In the genomic region with DNA sequence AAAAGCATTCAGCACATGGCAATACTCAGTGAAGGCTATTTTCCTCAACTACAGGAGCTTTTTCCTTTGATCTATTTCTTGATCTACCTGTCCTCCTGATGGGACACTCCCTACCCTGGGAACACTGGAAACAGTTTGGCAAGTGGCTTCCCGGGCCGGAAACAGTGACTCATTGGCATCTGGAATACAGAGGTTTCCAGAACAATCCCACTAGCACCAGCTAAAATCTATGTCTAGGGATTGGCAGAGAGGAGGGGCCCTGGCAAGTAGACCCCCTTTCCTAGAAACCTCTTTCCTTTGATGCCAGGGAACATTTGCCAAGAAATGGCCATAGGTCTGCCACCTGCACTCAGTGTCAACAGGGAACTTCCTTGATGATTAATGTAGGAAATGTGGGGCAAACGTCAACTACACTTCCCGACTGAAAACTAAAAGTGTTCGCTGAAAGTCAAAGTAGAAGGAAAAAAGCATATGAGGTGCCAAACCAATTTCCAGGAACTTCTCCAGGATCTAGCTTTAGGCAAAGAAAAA, we compare ENCODE assay signal across 10 cellular contexts. TPM values are rescaled to one million over a fixed set of nuclear protein-coding genes. Genes with fewer than 3 reads are reported as not detected.
A peak's percentile ranks its signal among the peaks of the same experiment; 100 is the strongest.
DNase-seq lines count a peak whose midpoint lies in the region; ATAC-seq, FAIRE-seq and TF ChIP-seq lines count a peak whose summit lies in the region.
"Had no signal": no experiment of that assay in that cellular context is flagged by ENCODE, and none has a peak within 500 bp of the region (broad histone marks: within the 10 kb centered on the region; RNA-seq: fewer than 3 reads in every experiment).

No MANE protein-coding gene starts in this region.

- no peak for TF ChIP-seq POLR2A in A549 (IDR thresholded peaks at IDR 0.05; ENCODE audit: low read length)

- H3K36me3 ChIP-seq in HUES48 (ENCODE audit: control insufficient read depth, insufficient read depth, low read length) (no peaks in the 10 kb centered on the region), muscle layer of colon (ENCODE audit: insufficient read depth, low read length) (no peaks in the 10 kb centered on the region)

- no peak for FAIRE-seq in A549 (lab: Jason Lieb, UNC)

- 3% methylated on average over 5 of the region's 5 CpGs for WGBS in A549 (ENCODE audit: missing lambda C conversion rate)

- no peak for ATAC-seq in A549
- ATAC-seq in HG02870 (IDR thresholded peaks at IDR 0.05; ENCODE audit: unreplicated experiment) = no peak
- ATAC-seq: activated CD8-positive, alpha-beta T cell treated with anti-CD3 and anti-CD28 coated beads for 36 hours had no signal

- POLR2A ChIA-PET in A549 (lab: Yijun Ruan, JAX) = no interaction called here

- H3K4me1 ChIP-seq in A549 = peaks cover 38% of the 10 kb centered on the region
- H3K4me1 ChIP-seq in HUES48 (ENCODE audit: control insufficient read depth, insufficient read depth, low read length) = peaks cover 33% of the 10 kb centered on the region
- peaks cover 20% of the 10 kb centered on the region for H3K4me1 ChIP-seq in muscle layer of colon (ENCODE audit: insufficient read depth, low read length)

- no peaks in the 10 kb centered on the region for H3K9me3 ChIP-seq in A549
- H3K9me3 ChIP-seq in HUES48 (ENCODE audit: control insufficient read depth, insufficient read depth, low read length) = no peaks in the 10 kb centered on the region
- H3K9me3 ChIP-seq in muscle layer of colon (ENCODE audit: low read length) = no peaks in the 10 kb centered on the region

- peak in 1 of 2 experiments; percentile 10; a peak in 1 of 5 replicates for TF ChIP-seq RAD21 in A549 (conservative IDR thresholded peaks at IDR 0.05 in 1 of 2, IDR thresholded peaks at IDR 0.05 in 1 of 2)

- no peak for TF ChIP-seq CTCF in A549 (IDR thresholded peaks at IDR 0.05)

- H3K9ac ChIP-seq in HUES48 (ENCODE audit: low read depth, low read length) (no peak overlapping the region), muscle layer of colon (ENCODE audit: low read length) (no peak overlapping the region)

- CTCF ChIA-PET in A549 (lab: Yijun Ruan, JAX) = interaction anchor here (0.9 to 2.2 kb wide), 4 partner anchors 9 to 295 kb away, joined by 3 to 6 read pairs (median 4); a partner anchor contains a TSS

- H3K4me2 ChIP-seq in A549 = peak overlapping the region; percentile 91

- TF ChIP-seq EP300 in A549 (IDR thresholded peaks at IDR 0.05) = no peak

- peak overlapping the region; percentile 66 for H3K4me3 ChIP-seq in A549
- H3K4me3 ChIP-seq in HUES48 (ENCODE audit: low read depth, low read length) = peak overlapping the region; percentile 7; the same call in 1 of the 2 replicates
- peak overlapping the region in 1 of 2 donors; percentile 89 for H3K4me3 ChIP-seq in muscle layer of colon (ENCODE audit: low read depth in 1 of 2, low read length in 2 of 2)

- DNase-seq in A549 (ENCODE audit: low read depth in 1 of 2, low spot score in 1 of 2) (peak; percentile 52 to 55), dedifferentiated amniotic fluid mesenchymal stem cell (ENCODE audit: extremely low spot score) (peak; percentile 48), NCI-H2107 (lab: John Stamatoyannopoulos, UW) (no peak), NCI-H526 treated with DMSO at 0.1 percent for 48 hours (lab: John Stamatoyannopoulos, UW) (no peak), NCI-H82 (lab: John Stamatoyannopoulos, UW) (no peak)
- DNase-seq: activated CD8-positive, alpha-beta T cell treated with anti-CD3 and anti-CD28 coated beads for 36 hours; glutamatergic neuron had no signal

- H3K27me3 ChIP-seq in HUES48 (ENCODE audit: control insufficient read depth, insufficient read depth, low read length) = no peaks in the 10 kb centered on the region
- H3K27me3 ChIP-seq in muscle layer of colon (ENCODE audit: control insufficient read depth in 1 of 2, insufficient read depth in 2 of 2, low read length in 2 of 2) = no peaks in the 10 kb centered on the region

- H3K27ac ChIP-seq in A549 = peak overlapping the region; percentile 90 to 95
- H3K27ac ChIP-seq in HUES48 (ENCODE audit: low read depth, low read length) = no peak overlapping the region
- peak overlapping the region; percentile 36 for H3K27ac ChIP-seq in muscle layer of colon (ENCODE audit: low read depth, low read length)

TF ChIP-seq in A549, 52 proteins besides CTCF, POLR2A, EP300 and RAD21:
- TF ChIP-seq ZFP36 (IDR thresholded peaks at IDR 0.05; ENCODE audit: borderline replicate concordance, partially characterized antibody) (no peak), JUNB (IDR thresholded peaks at IDR 0.05) (peak; percentile 43; the same call in 1 of the 2 replicates), GATA3 (IDR thresholded peaks at IDR 0.05; ENCODE audit: borderline replicate concordance) (peak; percentile 52; the same call in 1 of the 2 replicates), JUN (IDR thresholded peaks at IDR 0.05) (peak; percentile 31 to 40; a peak in 1 of 5 replicates), POLR2AphosphoS2 (conservative IDR thresholded peaks at IDR 0.05; ENCODE audit: low read length) (no peak), SREBF2 (IDR thresholded peaks at IDR 0.05) (no peak), CEBPB (IDR thresholded peaks at IDR 0.05) (0 out of 4 replicates have a peak, but pooled peaks of 1 of the 2 experiments have one; percentile 17), FOSL2 (IDR thresholded peaks at IDR 0.05) (peak; percentile 64), FOSL2 (CRISPR knock-in tag; IDR thresholded peaks at IDR 0.05) (peak; percentile 77), HEYL (CRISPR knock-in tag; IDR thresholded peaks at IDR 0.05) (no peak)
- TF ChIP-seq, protein P1, sequence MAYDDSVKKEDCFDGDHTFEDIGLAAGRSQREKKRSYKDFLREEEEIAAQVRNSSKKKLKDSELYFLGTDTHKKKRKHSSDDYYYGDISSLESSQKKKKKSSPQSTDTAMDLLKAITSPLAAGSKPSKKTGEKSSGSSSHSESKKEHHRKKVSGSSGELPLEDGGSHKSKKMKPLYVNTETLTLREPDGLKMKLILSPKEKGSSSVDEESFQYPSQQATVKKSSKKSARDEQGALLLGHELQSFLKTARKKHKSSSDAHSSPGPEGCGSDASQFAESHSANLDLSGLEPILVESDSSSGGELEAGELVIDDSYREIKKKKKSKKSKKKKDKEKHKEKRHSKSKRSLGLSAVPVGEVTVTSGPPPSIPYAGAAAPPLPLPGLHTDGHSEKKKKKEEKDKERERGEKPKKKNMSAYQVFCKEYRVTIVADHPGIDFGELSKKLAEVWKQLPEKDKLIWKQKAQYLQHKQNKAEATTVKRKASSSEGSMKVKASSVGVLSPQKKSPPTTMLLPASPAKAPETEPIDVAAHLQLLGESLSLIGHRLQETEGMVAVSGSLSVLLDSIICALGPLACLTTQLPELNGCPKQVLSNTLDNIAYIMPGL (CRISPR knock-in tag; IDR thresholded peaks at IDR 0.05; ENCODE audit: borderline replicate concordance) = no peak
- TF ChIP-seq, protein P2, sequence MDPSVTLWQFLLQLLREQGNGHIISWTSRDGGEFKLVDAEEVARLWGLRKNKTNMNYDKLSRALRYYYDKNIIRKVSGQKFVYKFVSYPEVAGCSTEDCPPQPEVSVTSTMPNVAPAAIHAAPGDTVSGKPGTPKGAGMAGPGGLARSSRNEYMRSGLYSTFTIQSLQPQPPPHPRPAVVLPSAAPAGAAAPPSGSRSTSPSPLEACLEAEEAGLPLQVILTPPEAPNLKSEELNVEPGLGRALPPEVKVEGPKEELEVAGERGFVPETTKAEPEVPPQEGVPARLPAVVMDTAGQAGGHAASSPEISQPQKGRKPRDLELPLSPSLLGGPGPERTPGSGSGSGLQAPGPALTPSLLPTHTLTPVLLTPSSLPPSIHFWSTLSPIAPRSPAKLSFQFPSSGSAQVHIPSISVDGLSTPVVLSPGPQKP (IDR thresholded peaks at IDR 0.05; ENCODE audit: low read depth, low read length) = no peak
- TF ChIP-seq, protein P3, sequence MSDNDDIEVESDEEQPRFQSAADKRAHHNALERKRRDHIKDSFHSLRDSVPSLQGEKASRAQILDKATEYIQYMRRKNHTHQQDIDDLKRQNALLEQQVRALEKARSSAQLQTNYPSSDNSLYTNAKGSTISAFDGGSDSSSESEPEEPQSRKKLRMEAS (IDR thresholded peaks at IDR 0.05) = peak; percentile 73; the same call in 1 of the 2 replicates
- TF ChIP-seq, protein P4, sequence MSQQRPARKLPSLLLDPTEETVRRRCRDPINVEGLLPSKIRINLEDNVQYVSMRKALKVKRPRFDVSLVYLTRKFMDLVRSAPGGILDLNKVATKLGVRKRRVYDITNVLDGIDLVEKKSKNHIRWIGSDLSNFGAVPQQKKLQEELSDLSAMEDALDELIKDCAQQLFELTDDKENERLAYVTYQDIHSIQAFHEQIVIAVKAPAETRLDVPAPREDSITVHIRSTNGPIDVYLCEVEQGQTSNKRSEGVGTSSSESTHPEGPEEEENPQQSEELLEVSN (IDR thresholded peaks at IDR 0.05; ENCODE audit: borderline replicate concordance, low read depth) = peak; percentile 42; the same call in 1 of the 2 replicates

RNA-seq across cellular contexts. Expression of a gene that starts 30.4 kb away (rescaled TPM):
- polyA plus RNA-seq in A549 (2011; rRNA removed) (9.6 and 10.4 TPM in 2 replicates), A549 (2017; fragmentation: RNase III; extraction: RNeasy Plus Mini Kit Qiagen cat#74134 plus additional on column Dnase treatment) (14.3 to 19.5 TPM (median 15.3 TPM) in 3 replicates)
- polyA plus RNA-seq in A549 (2012; cell fraction: cytosol; rRNA removed) = 4.7 and 5.8 TPM in 2 replicates
- polyA plus RNA-seq in A549 (2012; cell fraction: nucleus; rRNA removed) = 36.0 and 53.9 TPM in 2 replicates
- polyA minus RNA-seq in A549 (2011; rRNA and poly(A)+ RNA removed) = 37.1 and 37.8 TPM in 2 replicates

RNA-seq across cellular contexts. Expression of a gene that starts 34.2 kb away (rescaled TPM):
- 275 and 301 TPM in 2 replicates for polyA plus RNA-seq in A549 (2011; rRNA removed)
- polyA plus RNA-seq in A549 (2012; cell fraction: cytosol; rRNA removed) = 218 and 250 TPM in 2 replicates
- polyA plus RNA-seq in A549 (2012; cell fraction: nucleus; rRNA removed) = 179 and 219 TPM in 2 replicates
- polyA plus RNA-seq in A549 (2017; fragmentation: RNase III; extraction: RNeasy Plus Mini Kit Qiagen cat#74134 plus additional on column Dnase treatment) = 293 to 322 TPM (median 297 TPM) in 3 replicates
- 352 and 361 TPM in 2 replicates for polyA minus RNA-seq in A549 (2011; rRNA and poly(A)+ RNA removed)

RNA-seq across cellular contexts. Expression of a gene that starts 49.6 kb away (rescaled TPM):
- polyA plus RNA-seq in A549 (2011; rRNA removed) (40.5 and 49.6 TPM in 2 replicates), A549 (2017; fragmentation: RNase III; extraction: RNeasy Plus Mini Kit Qiagen cat#74134 plus additional on column Dnase treatment) (34.4 to 43.8 TPM (median 43.4 TPM) in 3 replicates)
- 21.3 and 25.7 TPM in 2 replicates for polyA plus RNA-seq in A549 (2012; cell fraction: cytosol; rRNA removed)
- 8.8 and 10.7 TPM in 2 replicates for polyA plus RNA-seq in A549 (2012; cell fraction: nucleus; rRNA removed)
- polyA minus RNA-seq in A549 (2011; rRNA and poly(A)+ RNA removed) = 21.2 and 27.1 TPM in 2 replicates

Comparison
In these comparisons a context has a peak if more than half of its experiments do, and no peak if none do; other contexts are left out.
1. DNase-seq: peak in A549 (2 of 2) and dedifferentiated amniotic fluid mesenchymal stem cell (single experiment); none in NCI-H2107 (single experiment), NCI-H526 treated with DMSO at 0.1 percent for 48 hours (single experiment) and NCI-H82 (single experiment).